11 cellular contexts compared by ENCODE assay signal in the genomic region with DNA sequence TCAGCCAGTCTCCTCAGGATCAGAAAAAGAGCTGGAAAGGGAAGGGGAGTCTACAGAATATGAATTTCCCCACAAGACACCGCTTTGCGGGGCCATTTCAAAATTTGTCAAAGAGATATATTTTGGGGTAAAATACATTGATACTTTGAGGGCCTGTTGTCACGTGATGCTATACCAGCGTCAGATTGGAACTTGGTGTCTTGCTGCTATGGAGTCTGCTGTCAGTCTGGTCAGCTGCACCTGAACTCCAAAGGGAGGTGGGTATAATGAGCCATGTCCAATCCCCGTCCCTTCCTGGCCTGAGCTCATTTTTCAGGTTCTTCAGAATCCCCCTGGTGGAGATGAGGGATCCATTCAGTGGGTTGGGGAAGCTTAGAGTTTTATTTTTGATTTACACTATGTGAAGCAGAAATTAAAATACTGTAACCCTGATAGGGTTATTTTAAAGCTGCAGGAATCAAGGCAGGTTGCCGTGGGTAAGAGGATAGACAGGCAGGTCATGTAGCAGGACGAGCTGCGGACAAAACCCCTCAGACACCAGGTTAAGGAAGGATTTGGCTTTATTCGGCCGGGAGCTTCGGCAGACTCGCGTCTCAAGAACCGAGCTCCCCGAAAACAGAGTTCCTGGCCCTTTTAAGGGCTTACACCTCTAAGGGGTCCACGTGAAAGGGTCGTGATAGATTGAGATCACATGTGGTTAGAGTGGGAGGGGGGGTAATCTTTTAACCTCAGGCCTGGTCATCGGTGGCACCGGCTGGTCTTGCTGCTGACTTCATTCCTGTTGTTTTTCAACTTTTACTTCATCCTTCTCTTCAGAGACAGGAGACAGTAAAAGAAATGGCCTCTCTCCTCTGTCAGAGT. TPM values are rescaled to one million over a fixed set of nuclear protein-coding genes. Genes with fewer than 3 reads are reported as not detected.
A peak's percentile ranks its signal among the peaks of the same experiment; 100 is the strongest.
DNase-seq lines count a peak whose midpoint lies in the region; ATAC-seq and TF ChIP-seq lines count a peak whose summit lies in the region.
"Had no signal": no experiment of that assay in that cellular context is flagged by ENCODE, and none has a peak within 500 bp of the region (broad histone marks: within the 10 kb centered on the region; RNA-seq: fewer than 3 reads in every experiment).

No MANE protein-coding gene starts in this region.

- H3K36me3 Mint-ChIP-seq in brain: peaks cover 17% of the 10 kb centered on the region

- H3K9me3 Mint-ChIP-seq in brain: peaks cover 0 to 5% (median 0%) of the 10 kb centered on the region in 5 experiments
- H3K9me3 Mint-ChIP-seq: activated naive CD4-positive, alpha-beta T cell treated with anti-CD3 and anti-CD28 coated beads for 36 hours had no signal

- peak overlapping the region; percentile 75 to 90 (median 77) for H3K4me3 Mint-ChIP-seq in brain

- peaks cover 39% of the 10 kb centered on the region for H3K4me1 ChIP-seq in muscle layer of colon (ENCODE audit: insufficient read depth, low read length)

- in situ Hi-C loops in GM13977 (cut with MboI; ENCODE audit: low pct_unique_long_range_greater_than_20kb, low sequenced_read_pairs, unreplicated experiment): no loop called here

- H3K27ac ChIP-seq in muscle layer of colon (ENCODE audit: low read depth, low read length): peak overlapping the region; percentile 37
- H3K27ac ChIP-seq: foreskin keratinocyte had no signal

- CTCF ChIA-PET in BJ (lab: Yijun Ruan, JAX): interaction anchor here (0.7 to 8.0 kb wide), 8 partner anchors 33 to 528 kb away, joined by 3 to 138 read pairs (median 4); no protein-coding TSS in a partner anchor

- DNase-seq in BJ (ENCODE audit: low read depth) (no peak), LHCN-M2 (ENCODE audit: low read depth) (peak; percentile 30), midbrain (lab: John Stamatoyannopoulos, UW) (no peak), COLO829 (ENCODE audit: low spot score) (no peak), GM13977 (ENCODE audit: low spot score) (no peak)
- DNase-seq: activated naive CD4-positive, alpha-beta T cell treated with anti-CD3 and anti-CD28 coated beads for 36 hours; foreskin keratinocyte; SHP77 had no signal

- TF ChIP-seq CTCF in BJ (IDR thresholded peaks at IDR 0.05; ENCODE audit: insufficient read depth, low read depth, low read length) (peak; percentile 37), brain (conservative IDR thresholded peaks at IDR 0.05) (peak; percentile 18 to 20), GM13977 (IDR thresholded peaks at IDR 0.05; ENCODE audit: extremely low read depth, insufficient read depth, missing control alignments) (no peak)

- H3K36me3 ChIP-seq in BJ (ENCODE audit: control insufficient read depth, insufficient read depth, low read length) (peaks cover 7% of the 10 kb centered on the region), muscle layer of colon (ENCODE audit: insufficient read depth, low read length) (peaks cover 11% of the 10 kb centered on the region)

- POLR2A ChIA-PET in BJ (lab: Charles Lee): no interaction called here

- H3K9ac ChIP-seq in muscle layer of colon (ENCODE audit: low read length): no peak overlapping the region

- H3K4me3 ChIP-seq in BJ (ENCODE audit: low read depth, low read length): no peak overlapping the region
- H3K4me3 ChIP-seq in muscle layer of colon (ENCODE audit: low read depth in 1 of 2, low read length in 2 of 2): no peak overlapping the region

- H3K27ac Mint-ChIP-seq in brain: peak overlapping the region in 4 of 5 experiments; percentile 52 to 85 (median 71)
- H3K27ac Mint-ChIP-seq: activated naive CD4-positive, alpha-beta T cell treated with anti-CD3 and anti-CD28 coated beads for 36 hours had no signal

- no peaks in the 10 kb centered on the region for H3K27me3 Mint-ChIP-seq in brain

- H3K27me3 ChIP-seq in BJ (ENCODE audit: control insufficient read depth, insufficient read depth, low read length): no peaks in the 10 kb centered on the region
- no peaks in the 10 kb centered on the region for H3K27me3 ChIP-seq in muscle layer of colon (ENCODE audit: control insufficient read depth in 1 of 2, insufficient read depth in 2 of 2, low read length in 2 of 2)
- H3K27me3 ChIP-seq: foreskin keratinocyte had no signal

- no peak for ATAC-seq in GM21390 (IDR thresholded peaks at IDR 0.05; ENCODE audit: unreplicated experiment)
- ATAC-seq: foreskin keratinocyte had no signal

- no peaks in the 10 kb centered on the region for H3K9me3 ChIP-seq in muscle layer of colon (ENCODE audit: low read length)

- H3K4me1 Mint-ChIP-seq in brain: peaks cover 66% of the 10 kb centered on the region

RNA-seq across cellular contexts. Expression of a gene that starts 2.2 kb away (rescaled TPM):
- 27.0 and 38.5 TPM in 2 replicates for polyA plus RNA-seq in BJ (2011; rRNA removed)
- 16.1 and 17.6 TPM in 2 replicates for polyA minus RNA-seq in BJ (2011; rRNA and poly(A)+ RNA removed)
- total RNA-seq in LHCN-M2 (2014; rRNA removed): 25.5 and 31.3 TPM in 2 replicates
- 37.5 TPM for polyA plus RNA-seq in LHCN-M2 (2012)
- polyA plus RNA-seq in brain (ENCODE audit: insufficient read depth, low read depth, low replicate concordance): 11.5 TPM
